In the genomic region with DNA sequence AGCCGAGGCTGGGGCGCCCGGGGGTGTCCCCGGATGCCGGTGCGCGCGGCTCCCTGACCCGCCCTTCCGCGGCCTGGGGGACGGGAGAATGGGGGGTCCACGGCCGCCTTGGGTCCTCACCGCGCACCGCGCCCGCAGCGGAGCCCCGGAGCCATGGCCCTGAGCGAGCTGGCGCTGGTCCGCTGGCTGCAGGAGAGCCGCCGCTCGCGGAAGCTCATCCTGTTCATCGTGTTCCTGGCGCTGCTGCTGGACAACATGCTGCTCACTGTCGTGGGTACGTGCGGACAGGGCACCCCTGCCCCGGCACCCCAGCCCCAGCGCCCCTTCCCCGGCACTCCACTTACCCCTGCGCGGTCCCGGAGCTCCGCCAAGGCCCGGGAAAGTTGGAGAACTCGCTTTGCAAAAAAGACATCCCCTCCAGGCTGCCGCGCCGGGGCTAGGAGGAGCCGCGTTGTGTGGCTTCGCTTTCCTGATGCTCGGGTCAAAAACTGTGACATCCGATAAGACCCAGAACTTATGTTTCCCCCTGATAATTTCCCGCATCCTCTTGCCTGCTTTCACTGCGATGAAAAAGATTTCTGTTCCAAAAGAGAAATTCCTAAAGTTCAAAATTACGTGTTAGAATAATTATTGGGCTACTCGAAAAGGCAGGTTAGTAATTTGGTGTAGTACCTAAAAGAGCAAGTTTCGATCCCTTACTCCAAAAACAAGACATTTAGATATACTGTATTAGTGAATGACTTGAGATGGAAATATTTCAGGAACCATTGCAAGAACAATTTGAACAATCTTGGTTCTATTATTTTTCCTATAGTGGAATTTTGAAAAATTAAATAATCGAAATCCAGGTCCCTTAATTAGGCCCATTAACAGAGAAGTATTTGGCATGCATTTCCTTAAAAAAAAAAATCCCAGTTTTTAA, we compare ENCODE assay signal across 8 cellular contexts. TPM values are rescaled to one million over a fixed set of nuclear protein-coding genes. Genes with fewer than 3 reads are reported as not detected.
DNase-seq lines count a peak whose midpoint lies in the region; ATAC-seq and TF ChIP-seq lines count a peak whose summit lies in the region.
"Had no signal": no experiment of that assay in that cellular context is flagged by ENCODE, and none has a peak within 500 bp of the region (broad histone marks: within the 10 kb centered on the region; RNA-seq: fewer than 3 reads in every experiment).

No MANE protein-coding gene starts in this region.

- H3K4me2 ChIP-seq in neural progenitor cell = peak overlapping the region; percentile 82

- H3K9me3 Mint-ChIP-seq in Caco-2 (ENCODE audit: unreplicated experiment) (no peaks in the 10 kb centered on the region), neural progenitor cell (no peaks in the 10 kb centered on the region)

- no peak overlapping the region for H3K27ac Mint-ChIP-seq in Caco-2 (ENCODE audit: unreplicated experiment)
- H3K27ac Mint-ChIP-seq in neural progenitor cell = no peak overlapping the region

- H3K27me3 Mint-ChIP-seq in Caco-2 (ENCODE audit: insufficient read depth, unreplicated experiment) = peaks cover 19% of the 10 kb centered on the region
- H3K27me3 Mint-ChIP-seq in neural progenitor cell (ENCODE audit: insufficient read depth, low read depth) = peaks cover 40% of the 10 kb centered on the region

- CTCF ChIA-PET in Caco-2 (lab: Charles Lee) = interaction anchor here (2.2 kb wide), 1 partner anchor 25 kb away, joined by 9 read pairs; no protein-coding TSS in a partner anchor

- H2AFZ ChIP-seq in neural progenitor cell (replicated peaks) = peak overlapping the region; percentile 99

- H3K36me3 ChIP-seq in Caco-2 (ENCODE audit: control insufficient read depth, insufficient read depth, low read length) (no peaks in the 10 kb centered on the region), neural progenitor cell (no peaks in the 10 kb centered on the region)

- H3K27me3 ChIP-seq in Caco-2 (replicated peaks; ENCODE audit: control insufficient read depth, insufficient read depth, low read length) = no peaks in the 10 kb centered on the region; the same call in 1 of the 2 replicates
- H3K27me3 ChIP-seq in neural progenitor cell = peaks cover 69% of the 10 kb centered on the region

- H3K27ac ChIP-seq in neural progenitor cell = no peak overlapping the region

- H3K4me1 ChIP-seq in Caco-2 (no peaks in the 10 kb centered on the region), neural progenitor cell (no peaks in the 10 kb centered on the region)

- peaks cover 16% of the 10 kb centered on the region for H3F3A ChIP-seq in neural progenitor cell (ENCODE audit: low read depth)

- no peaks in the 10 kb centered on the region for H3K4me1 Mint-ChIP-seq in Caco-2 (ENCODE audit: low read depth, unreplicated experiment)
- peaks cover 7% of the 10 kb centered on the region for H3K4me1 Mint-ChIP-seq in neural progenitor cell

- peaks cover 10% of the 10 kb centered on the region for H4K20me1 ChIP-seq in neural progenitor cell (ENCODE audit: low read depth)

- H3K4me3 ChIP-seq in Caco-2 (ENCODE audit: low read depth, low read length) (peak overlapping the region; percentile 12), neural progenitor cell (peak overlapping the region; percentile 57)

- DNase-seq in Caco-2 (peak in 1 of 2 experiments; percentile 20), NCI-H146 (lab: John Stamatoyannopoulos, UW) (peak; percentile 58), neural progenitor cell (ENCODE audit: low spot score) (peak; percentile 67)
- no peak for DNase-seq in central memory CD4-positive, alpha-beta T cell
- DNase-seq: NCI-H446 had no signal

- TF ChIP-seq CTCF in Caco-2 (IDR thresholded peaks at IDR 0.05; ENCODE audit: insufficient read depth in 1 of 2, low read depth in 1 of 2, low read length in 1 of 2, severe bottlenecking in 1 of 2, unreplicated experiment in 1 of 2) = no peak
- no peak for TF ChIP-seq CTCF in neural progenitor cell (IDR thresholded peaks at IDR 0.05)

- H3K9me3 ChIP-seq in Caco-2 (no peaks in the 10 kb centered on the region), neural progenitor cell (ENCODE audit: low read depth) (no peaks in the 10 kb centered on the region)

- POLR2A ChIA-PET in Caco-2 (lab: Charles Lee) = interaction anchor here (0.6 kb wide), 1 partner anchor 121 kb away, joined by 3 read pairs; no protein-coding TSS in a partner anchor

- H3K36me3 Mint-ChIP-seq in Caco-2 (ENCODE audit: insufficient read depth, unreplicated experiment) (no peaks in the 10 kb centered on the region), neural progenitor cell (peaks cover 2% of the 10 kb centered on the region)

- H3K79me2 ChIP-seq in neural progenitor cell (ENCODE audit: low read depth) = no peaks in the 10 kb centered on the region

- no peak overlapping the region for H3K9ac ChIP-seq in neural progenitor cell

- ATAC-seq in esophagus mucosa (peak; percentile 20), HG03457 (IDR thresholded peaks at IDR 0.05; ENCODE audit: unreplicated experiment) (no peak), HG03108 (IDR thresholded peaks at IDR 0.05; ENCODE audit: unreplicated experiment) (no peak)

- intact Hi-C loops in Caco-2 (cut with micrococcal nuclease; ENCODE audit: unreplicated experiment) = no loop called here

- no TSS peak for BruUV-seq in Caco-2 (replicated peaks; lab: Mats Ljungman, UMichigan)

- peak overlapping the region; percentile 62 for H3K4me3 Mint-ChIP-seq in Caco-2 (ENCODE audit: unreplicated experiment)
- peak overlapping the region; percentile 79 for H3K4me3 Mint-ChIP-seq in neural progenitor cell

RNA-seq across cellular contexts. Expression of a gene that starts 0.9 kb away (rescaled TPM):
- total RNA-seq in Caco-2 (2022) = not detected in 2 replicates
- 0.12 TPM for total RNA-seq in esophagus mucosa
- 0.88 and 1.6 TPM in 2 replicates for total RNA-seq in neural progenitor cell (ENCODE audit: low replicate concordance)

RNA-seq across cellular contexts. Expression of a gene that starts 44.5 kb away (rescaled TPM):
- total RNA-seq in Caco-2 (2022) (not detected in 2 replicates), esophagus mucosa (not detected), neural progenitor cell (ENCODE audit: low replicate concordance) (not detected in 2 replicates)
